In the genomic region with DNA sequence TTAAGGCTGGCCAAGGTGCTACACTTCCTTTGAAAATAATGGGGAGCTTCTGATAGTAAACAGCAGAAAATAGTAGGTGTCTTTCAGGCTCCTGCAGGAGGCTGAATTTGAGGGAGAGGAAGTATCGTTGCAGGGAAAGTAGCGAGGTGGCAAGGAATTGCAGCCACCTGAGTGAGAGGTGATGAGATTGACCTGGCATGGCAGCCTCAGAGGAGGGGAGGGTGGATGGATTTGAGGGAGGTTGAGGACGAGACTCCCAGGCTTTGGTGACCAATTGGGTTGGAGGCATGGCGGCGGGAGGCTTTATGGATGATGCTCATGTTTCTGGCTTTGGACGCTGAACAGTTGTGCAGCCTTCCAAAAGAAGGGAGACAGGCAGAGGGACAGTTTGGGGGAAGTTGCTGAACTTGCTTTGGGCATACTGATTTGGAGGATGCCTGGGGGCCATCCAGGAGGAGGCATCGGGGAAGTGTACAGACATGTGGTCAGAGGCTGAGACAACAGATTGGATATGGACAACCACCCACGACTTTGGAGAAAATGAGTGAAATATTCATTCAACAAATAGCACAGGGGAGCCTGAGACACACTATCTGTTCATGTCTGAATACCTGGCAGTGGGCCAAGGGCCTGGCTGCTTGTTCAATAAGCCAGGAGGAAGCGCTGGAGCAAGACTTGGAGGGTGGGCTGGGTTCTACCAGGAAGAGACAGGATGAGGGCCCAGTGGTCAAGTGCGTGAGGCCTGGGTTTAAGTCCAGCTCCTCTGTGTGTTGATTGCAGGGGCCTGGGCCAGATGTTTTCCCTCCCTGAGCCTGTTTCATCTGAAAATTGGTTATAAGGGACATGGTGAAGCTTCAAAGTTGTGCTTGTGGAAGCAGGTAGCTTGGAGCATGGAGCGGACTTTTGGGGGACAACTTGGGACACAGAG, we compare ENCODE assay signal across 1 cellular context.
TF ChIP-seq lines count a peak whose summit lies in the region.

No MANE protein-coding gene starts in this region.

TF ChIP-seq in HepG2, 621 proteins besides CTCF, POLR2A, EP300 and RAD21 (continued from another document and continues in another):
- TF ChIP-seq, protein P1, sequence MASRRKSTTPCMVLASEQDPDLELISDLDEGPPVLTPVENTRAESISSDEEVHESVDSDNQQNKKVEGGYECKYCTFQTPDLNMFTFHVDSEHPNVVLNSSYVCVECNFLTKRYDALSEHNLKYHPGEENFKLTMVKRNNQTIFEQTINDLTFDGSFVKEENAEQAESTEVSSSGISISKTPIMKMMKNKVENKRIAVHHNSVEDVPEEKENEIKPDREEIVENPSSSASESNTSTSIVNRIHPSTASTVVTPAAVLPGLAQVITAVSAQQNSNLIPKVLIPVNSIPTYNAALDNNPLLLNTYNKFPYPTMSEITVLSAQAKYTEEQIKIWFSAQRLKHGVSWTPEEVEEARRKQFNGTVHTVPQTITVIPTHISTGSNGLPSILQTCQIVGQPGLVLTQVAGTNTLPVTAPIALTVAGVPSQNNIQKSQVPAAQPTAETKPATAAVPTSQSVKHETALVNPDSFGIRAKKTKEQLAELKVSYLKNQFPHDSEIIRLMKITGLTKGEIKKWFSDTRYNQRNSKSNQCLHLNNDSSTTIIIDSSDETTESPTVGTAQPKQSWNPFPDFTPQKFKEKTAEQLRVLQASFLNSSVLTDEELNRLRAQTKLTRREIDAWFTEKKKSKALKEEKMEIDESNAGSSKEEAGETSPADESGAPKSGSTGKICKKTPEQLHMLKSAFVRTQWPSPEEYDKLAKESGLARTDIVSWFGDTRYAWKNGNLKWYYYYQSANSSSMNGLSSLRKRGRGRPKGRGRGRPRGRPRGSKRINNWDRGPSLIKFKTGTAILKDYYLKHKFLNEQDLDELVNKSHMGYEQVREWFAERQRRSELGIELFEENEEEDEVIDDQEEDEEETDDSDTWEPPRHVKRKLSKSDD (CRISPR knock-in tag; IDR thresholded peaks at IDR 0.05; ENCODE audit: low read depth), result no peak
- TF ChIP-seq, protein P2, sequence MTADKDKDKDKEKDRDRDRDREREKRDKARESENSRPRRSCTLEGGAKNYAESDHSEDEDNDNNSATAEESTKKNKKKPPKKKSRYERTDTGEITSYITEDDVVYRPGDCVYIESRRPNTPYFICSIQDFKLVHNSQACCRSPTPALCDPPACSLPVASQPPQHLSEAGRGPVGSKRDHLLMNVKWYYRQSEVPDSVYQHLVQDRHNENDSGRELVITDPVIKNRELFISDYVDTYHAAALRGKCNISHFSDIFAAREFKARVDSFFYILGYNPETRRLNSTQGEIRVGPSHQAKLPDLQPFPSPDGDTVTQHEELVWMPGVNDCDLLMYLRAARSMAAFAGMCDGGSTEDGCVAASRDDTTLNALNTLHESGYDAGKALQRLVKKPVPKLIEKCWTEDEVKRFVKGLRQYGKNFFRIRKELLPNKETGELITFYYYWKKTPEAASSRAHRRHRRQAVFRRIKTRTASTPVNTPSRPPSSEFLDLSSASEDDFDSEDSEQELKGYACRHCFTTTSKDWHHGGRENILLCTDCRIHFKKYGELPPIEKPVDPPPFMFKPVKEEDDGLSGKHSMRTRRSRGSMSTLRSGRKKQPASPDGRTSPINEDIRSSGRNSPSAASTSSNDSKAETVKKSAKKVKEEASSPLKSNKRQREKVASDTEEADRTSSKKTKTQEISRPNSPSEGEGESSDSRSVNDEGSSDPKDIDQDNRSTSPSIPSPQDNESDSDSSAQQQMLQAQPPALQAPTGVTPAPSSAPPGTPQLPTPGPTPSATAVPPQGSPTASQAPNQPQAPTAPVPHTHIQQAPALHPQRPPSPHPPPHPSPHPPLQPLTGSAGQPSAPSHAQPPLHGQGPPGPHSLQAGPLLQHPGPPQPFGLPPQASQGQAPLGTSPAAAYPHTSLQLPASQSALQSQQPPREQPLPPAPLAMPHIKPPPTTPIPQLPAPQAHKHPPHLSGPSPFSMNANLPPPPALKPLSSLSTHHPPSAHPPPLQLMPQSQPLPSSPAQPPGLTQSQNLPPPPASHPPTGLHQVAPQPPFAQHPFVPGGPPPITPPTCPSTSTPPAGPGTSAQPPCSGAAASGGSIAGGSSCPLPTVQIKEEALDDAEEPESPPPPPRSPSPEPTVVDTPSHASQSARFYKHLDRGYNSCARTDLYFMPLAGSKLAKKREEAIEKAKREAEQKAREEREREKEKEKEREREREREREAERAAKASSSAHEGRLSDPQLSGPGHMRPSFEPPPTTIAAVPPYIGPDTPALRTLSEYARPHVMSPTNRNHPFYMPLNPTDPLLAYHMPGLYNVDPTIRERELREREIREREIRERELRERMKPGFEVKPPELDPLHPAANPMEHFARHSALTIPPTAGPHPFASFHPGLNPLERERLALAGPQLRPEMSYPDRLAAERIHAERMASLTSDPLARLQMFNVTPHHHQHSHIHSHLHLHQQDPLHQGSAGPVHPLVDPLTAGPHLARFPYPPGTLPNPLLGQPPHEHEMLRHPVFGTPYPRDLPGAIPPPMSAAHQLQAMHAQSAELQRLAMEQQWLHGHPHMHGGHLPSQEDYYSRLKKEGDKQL (CRISPR knock-in tag; IDR thresholded peaks at IDR 0.05; ENCODE audit: low read depth), result no peak
- TF ChIP-seq MED1 (CRISPR knock-in tag; IDR thresholded peaks at IDR 0.05) (peak; percentile 51), ZNF263 (CRISPR knock-in tag; IDR thresholded peaks at IDR 0.05) (no peak), ZNF530 (CRISPR knock-in tag; IDR thresholded peaks at IDR 0.05; ENCODE audit: low read depth) (no peak), ARID2 (CRISPR knock-in tag; IDR thresholded peaks at IDR 0.05; ENCODE audit: borderline replicate concordance) (no peak), HNRNPUL1 (IDR thresholded peaks at IDR 0.05; ENCODE audit: low read depth, low read length) (no peak), ZKSCAN1 (IDR thresholded peaks at IDR 0.05; ENCODE audit: low read length) (no peak), ZBTB42 (CRISPR knock-in tag; IDR thresholded peaks at IDR 0.05) (0 out of 2 replicates have a peak, but pooled peaks have one; percentile 67), ZNF501 (CRISPR knock-in tag; IDR thresholded peaks at IDR 0.05) (no peak), ZNF432 (CRISPR knock-in tag; IDR thresholded peaks at IDR 0.05; ENCODE audit: borderline replicate concordance) (no peak), ZNF317 (CRISPR knock-in tag; IDR thresholded peaks at IDR 0.05) (peak; percentile 70; the same call in 1 of the 2 replicates), NFYB (CRISPR knock-in tag; IDR thresholded peaks at IDR 0.05) (0 out of 2 replicates have a peak, but pooled peaks have one; percentile 3), CBX2 (IDR thresholded peaks at IDR 0.05; ENCODE audit: low read depth, low read length) (no peak), CBX2 (CRISPR knock-in tag; IDR thresholded peaks at IDR 0.05; ENCODE audit: low read depth) (0 out of 2 replicates have a peak, but pooled peaks have one; percentile 72), MXD4 (CRISPR knock-in tag; IDR thresholded peaks at IDR 0.05) (no peak), SIX4 (CRISPR knock-in tag; IDR thresholded peaks at IDR 0.05) (no peak), ZNF616 (CRISPR knock-in tag; IDR thresholded peaks at IDR 0.05; ENCODE audit: low read depth) (no peak), GABPB1 (CRISPR knock-in tag; IDR thresholded peaks at IDR 0.05) (peak; percentile 10), SALL1 (CRISPR knock-in tag; IDR thresholded peaks at IDR 0.05) (peak; percentile 82), ZNF121 (CRISPR knock-in tag; IDR thresholded peaks at IDR 0.05) (peak; percentile 38; the same call in 1 of the 2 replicates), ZFP90 (CRISPR knock-in tag; IDR thresholded peaks at IDR 0.05; ENCODE audit: borderline replicate concordance) (0 out of 2 replicates have a peak, but pooled peaks have one; percentile 17), SRSF4 (IDR thresholded peaks at IDR 0.05; ENCODE audit: low read depth, low read length, poor library complexity, severe bottlenecking) (no peak), ZNF749 (CRISPR knock-in tag; IDR thresholded peaks at IDR 0.05; ENCODE audit: borderline replicate concordance) (no peak), SMARCC2 (IDR thresholded peaks at IDR 0.05) (no peak), FOXJ3 (CRISPR knock-in tag; IDR thresholded peaks at IDR 0.05; ENCODE audit: borderline replicate concordance) (no peak), SIX1 (CRISPR knock-in tag; IDR thresholded peaks at IDR 0.05; ENCODE audit: borderline replicate concordance) (no peak), PHF5A (CRISPR knock-in tag; IDR thresholded peaks at IDR 0.05; ENCODE audit: low read depth, unreplicated experiment) (no peak), PLRG1 (conservative IDR thresholded peaks at IDR 0.05) (no peak), MTF2 (CRISPR knock-in tag; IDR thresholded peaks at IDR 0.05; ENCODE audit: borderline replicate concordance) (no peak), ATRX (CRISPR knock-in tag; IDR thresholded peaks at IDR 0.05; ENCODE audit: borderline replicate concordance) (no peak), ZNF468 (CRISPR knock-in tag; IDR thresholded peaks at IDR 0.05) (no peak), HNRNPK (IDR thresholded peaks at IDR 0.05; ENCODE audit: low read depth, low read length, poor library complexity, severe bottlenecking) (no peak), KLF11 (CRISPR knock-in tag; IDR thresholded peaks at IDR 0.05) (no peak), ZNF619 (CRISPR knock-in tag; IDR thresholded peaks at IDR 0.05) (no peak), HDAC6 (IDR thresholded peaks at IDR 0.05; ENCODE audit: low read depth, low read length) (no peak)
- TF ChIP-seq, protein P3, sequence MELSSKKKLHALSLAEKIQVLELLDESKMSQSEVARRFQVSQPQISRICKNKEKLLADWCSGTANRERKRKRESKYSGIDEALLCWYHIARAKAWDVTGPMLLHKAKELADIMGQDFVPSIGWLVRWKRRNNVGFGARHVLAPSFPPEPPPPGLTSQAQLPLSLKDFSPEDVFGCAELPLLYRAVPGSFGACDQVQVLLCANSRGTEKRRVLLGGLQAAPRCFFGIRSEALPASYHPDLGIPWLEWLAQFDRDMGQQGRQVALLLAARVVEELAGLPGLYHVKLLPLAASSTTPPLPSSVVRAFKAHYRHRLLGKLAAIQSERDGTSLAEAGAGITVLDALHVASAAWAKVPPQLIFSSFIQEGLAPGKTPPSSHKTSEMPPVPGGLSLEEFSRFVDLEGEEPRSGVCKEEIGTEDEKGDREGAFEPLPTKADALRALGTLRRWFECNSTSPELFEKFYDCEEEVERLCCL (CRISPR knock-in tag; IDR thresholded peaks at IDR 0.05; ENCODE audit: borderline replicate concordance), result 0 out of 2 replicates have a peak, but pooled peaks have one; percentile 55
- TF ChIP-seq, protein P4, sequence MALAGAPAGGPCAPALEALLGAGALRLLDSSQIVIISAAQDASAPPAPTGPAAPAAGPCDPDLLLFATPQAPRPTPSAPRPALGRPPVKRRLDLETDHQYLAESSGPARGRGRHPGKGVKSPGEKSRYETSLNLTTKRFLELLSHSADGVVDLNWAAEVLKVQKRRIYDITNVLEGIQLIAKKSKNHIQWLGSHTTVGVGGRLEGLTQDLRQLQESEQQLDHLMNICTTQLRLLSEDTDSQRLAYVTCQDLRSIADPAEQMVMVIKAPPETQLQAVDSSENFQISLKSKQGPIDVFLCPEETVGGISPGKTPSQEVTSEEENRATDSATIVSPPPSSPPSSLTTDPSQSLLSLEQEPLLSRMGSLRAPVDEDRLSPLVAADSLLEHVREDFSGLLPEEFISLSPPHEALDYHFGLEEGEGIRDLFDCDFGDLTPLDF (CRISPR knock-in tag; IDR thresholded peaks at IDR 0.05), result no peak
- TF ChIP-seq, protein P5, sequence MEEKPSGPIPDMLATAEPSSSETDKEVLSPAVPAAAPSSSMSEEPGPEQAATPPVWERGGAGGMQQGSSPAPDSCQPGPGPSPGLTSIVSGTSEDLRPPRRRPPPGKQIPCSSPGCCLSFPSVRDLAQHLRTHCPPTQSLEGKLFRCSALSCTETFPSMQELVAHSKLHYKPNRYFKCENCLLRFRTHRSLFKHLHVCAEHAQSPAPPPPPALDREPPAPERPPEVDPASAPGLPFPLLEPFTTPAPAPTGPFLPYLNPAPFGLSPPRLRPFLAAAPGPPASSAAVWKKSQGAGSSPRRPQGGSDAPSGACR (CRISPR knock-in tag; IDR thresholded peaks at IDR 0.05), result no peak
- TF ChIP-seq, protein P6, sequence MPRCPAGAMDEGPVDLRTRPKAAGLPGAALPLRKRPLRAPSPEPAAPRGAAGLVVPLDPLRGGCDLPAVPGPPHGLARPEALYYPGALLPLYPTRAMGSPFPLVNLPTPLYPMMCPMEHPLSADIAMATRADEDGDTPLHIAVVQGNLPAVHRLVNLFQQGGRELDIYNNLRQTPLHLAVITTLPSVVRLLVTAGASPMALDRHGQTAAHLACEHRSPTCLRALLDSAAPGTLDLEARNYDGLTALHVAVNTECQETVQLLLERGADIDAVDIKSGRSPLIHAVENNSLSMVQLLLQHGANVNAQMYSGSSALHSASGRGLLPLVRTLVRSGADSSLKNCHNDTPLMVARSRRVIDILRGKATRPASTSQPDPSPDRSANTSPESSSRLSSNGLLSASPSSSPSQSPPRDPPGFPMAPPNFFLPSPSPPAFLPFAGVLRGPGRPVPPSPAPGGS (CRISPR knock-in tag; IDR thresholded peaks at IDR 0.05), result no peak
- TF ChIP-seq, protein P7, sequence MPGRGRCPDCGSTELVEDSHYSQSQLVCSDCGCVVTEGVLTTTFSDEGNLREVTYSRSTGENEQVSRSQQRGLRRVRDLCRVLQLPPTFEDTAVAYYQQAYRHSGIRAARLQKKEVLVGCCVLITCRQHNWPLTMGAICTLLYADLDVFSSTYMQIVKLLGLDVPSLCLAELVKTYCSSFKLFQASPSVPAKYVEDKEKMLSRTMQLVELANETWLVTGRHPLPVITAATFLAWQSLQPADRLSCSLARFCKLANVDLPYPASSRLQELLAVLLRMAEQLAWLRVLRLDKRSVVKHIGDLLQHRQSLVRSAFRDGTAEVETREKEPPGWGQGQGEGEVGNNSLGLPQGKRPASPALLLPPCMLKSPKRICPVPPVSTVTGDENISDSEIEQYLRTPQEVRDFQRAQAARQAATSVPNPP (CRISPR knock-in tag; IDR thresholded peaks at IDR 0.05), result no peak
- TF ChIP-seq, protein P8, sequence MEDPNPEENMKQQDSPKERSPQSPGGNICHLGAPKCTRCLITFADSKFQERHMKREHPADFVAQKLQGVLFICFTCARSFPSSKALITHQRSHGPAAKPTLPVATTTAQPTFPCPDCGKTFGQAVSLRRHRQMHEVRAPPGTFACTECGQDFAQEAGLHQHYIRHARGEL (CRISPR knock-in tag; IDR thresholded peaks at IDR 0.05), result no peak
- TF ChIP-seq, protein P9, sequence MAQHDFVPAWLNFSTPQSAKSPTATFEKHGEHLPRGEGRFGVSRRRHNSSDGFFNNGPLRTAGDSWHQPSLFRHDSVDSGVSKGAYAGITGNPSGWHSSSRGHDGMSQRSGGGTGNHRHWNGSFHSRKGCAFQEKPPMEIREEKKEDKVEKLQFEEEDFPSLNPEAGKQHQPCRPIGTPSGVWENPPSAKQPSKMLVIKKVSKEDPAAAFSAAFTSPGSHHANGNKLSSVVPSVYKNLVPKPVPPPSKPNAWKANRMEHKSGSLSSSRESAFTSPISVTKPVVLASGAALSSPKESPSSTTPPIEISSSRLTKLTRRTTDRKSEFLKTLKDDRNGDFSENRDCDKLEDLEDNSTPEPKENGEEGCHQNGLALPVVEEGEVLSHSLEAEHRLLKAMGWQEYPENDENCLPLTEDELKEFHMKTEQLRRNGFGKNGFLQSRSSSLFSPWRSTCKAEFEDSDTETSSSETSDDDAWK (CRISPR knock-in tag; IDR thresholded peaks at IDR 0.05), result no peak
- TF ChIP-seq, protein P10, sequence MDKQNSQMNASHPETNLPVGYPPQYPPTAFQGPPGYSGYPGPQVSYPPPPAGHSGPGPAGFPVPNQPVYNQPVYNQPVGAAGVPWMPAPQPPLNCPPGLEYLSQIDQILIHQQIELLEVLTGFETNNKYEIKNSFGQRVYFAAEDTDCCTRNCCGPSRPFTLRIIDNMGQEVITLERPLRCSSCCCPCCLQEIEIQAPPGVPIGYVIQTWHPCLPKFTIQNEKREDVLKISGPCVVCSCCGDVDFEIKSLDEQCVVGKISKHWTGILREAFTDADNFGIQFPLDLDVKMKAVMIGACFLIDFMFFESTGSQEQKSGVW (CRISPR knock-in tag; IDR thresholded peaks at IDR 0.05; ENCODE audit: borderline replicate concordance), result no peak
